In genomic region chr16:29898786-29899515, GRCh38 we compare ENCODE assay signal across 7 cellular contexts. TPM values are rescaled to one million over a fixed set of nuclear protein-coding genes. Genes with fewer than 3 reads are reported as not detected.
DNase-seq lines count a peak whose midpoint lies in the region; ATAC-seq and TF ChIP-seq lines count a peak whose summit lies in the region.

No MANE protein-coding gene starts in this region.

- ATAC-seq in GM21717 (IDR thresholded peaks at IDR 0.05; ENCODE audit: unreplicated experiment) (no peak), GM21528 (IDR thresholded peaks at IDR 0.05; ENCODE audit: low FRiP score, unreplicated experiment) (no peak)

- no peaks in the 10 kb centered on the region for H3K9me3 Mint-ChIP-seq in chondrocyte (ENCODE audit: low read depth)

- peaks cover 2% of the 10 kb centered on the region for H3K27me3 ChIP-seq in neuron (ENCODE audit: insufficient read depth, low read length)

- H3K36me3 ChIP-seq in neuron (ENCODE audit: insufficient read depth, low read length): no peaks in the 10 kb centered on the region

- no peak for TF ChIP-seq CTCF in chondrocyte (IDR thresholded peaks at IDR 0.05)

- H3K4me1 Mint-ChIP-seq in chondrocyte (ENCODE audit: low read depth): peaks cover 15% of the 10 kb centered on the region

- no peaks in the 10 kb centered on the region for H3K9me3 ChIP-seq in neuron (ENCODE audit: low read length)

- H2AFZ ChIP-seq in neuron (ENCODE audit: low read depth, low read length): peak overlapping the region; percentile 57

- peaks cover 19% of the 10 kb centered on the region for H3K27me3 Mint-ChIP-seq in chondrocyte (ENCODE audit: low read depth)

- peaks cover 28% of the 10 kb centered on the region for H3K4me1 ChIP-seq in neuron (ENCODE audit: insufficient read depth, low read length)

- H3K27ac Mint-ChIP-seq in chondrocyte (ENCODE audit: unreplicated experiment): no peak overlapping the region

- DNase-seq in ELF-1 (ENCODE audit: low read depth, low spot score) (peak; percentile 39), NCI-H1930 (lab: John Stamatoyannopoulos, UW) (peak; percentile 59 to 68), chondrocyte (ENCODE audit: low spot score) (no peak), putamen (ENCODE audit: low spot score) (no peak)

- H3K4me3 ChIP-seq in neuron (ENCODE audit: low read length): peak overlapping the region; percentile 66

- H3K36me3 Mint-ChIP-seq in chondrocyte (ENCODE audit: low read depth): no peaks in the 10 kb centered on the region

- peak overlapping the region; percentile 65 for H3K4me3 Mint-ChIP-seq in chondrocyte (ENCODE audit: unreplicated experiment)

RNA-seq across cellular contexts. Expression of gene SEZ6L2, which starts 0.4 kb away (rescaled TPM):
- 10.9 to 17.0 TPM (median 16.3 TPM) in 3 replicates for total RNA-seq in chondrocyte

RNA-seq across cellular contexts. Expression of gene ASPHD1, which starts 1.3 kb away (rescaled TPM):
- total RNA-seq in chondrocyte: 2.4 to 3.2 TPM (median 2.9 TPM) in 3 replicates

RNA-seq across cellular contexts. Expression of gene KCTD13, which starts 27.1 kb away (rescaled TPM):
- 19.3 to 21.1 TPM (median 20.3 TPM) in 3 replicates for total RNA-seq in chondrocyte

RNA-seq across cellular contexts. Expression of gene CDIPT, which starts 35.9 kb away (rescaled TPM):
- total RNA-seq in chondrocyte: 73.5 to 79.7 TPM (median 78.3 TPM) in 3 replicates

Comparison
In these comparisons a context has a peak if more than half of its experiments do, and no peak if none do; other contexts are left out.
1. DNase-seq: peak in ELF-1 (single experiment) and NCI-H1930 (2 of 2); none in chondrocyte (single experiment) and putamen (single experiment).